ENCODE assay signal across 8 cellular contexts in genomic region chr4:48268956-48269860, GRCh38.
A peak's percentile ranks its signal among the peaks of the same experiment; 100 is the strongest.
DNase-seq lines count a peak whose midpoint lies in the region; ATAC-seq and TF ChIP-seq lines count a peak whose summit lies in the region.

TEC (minus strand) TSS chr4:48269838; CDS start chr4:48228614, 41,224 bp downstream.

- peak; percentile 46 for ATAC-seq in GM19467 (IDR thresholded peaks at IDR 0.05; ENCODE audit: unreplicated experiment)

- peak within 1 kb of the TSS; percentile 100 for H3K4me2 ChIP-seq in SU-DHL-6 (ENCODE audit: low read depth, low read length, poor library complexity, severe bottlenecking)

- H3K9me3 ChIP-seq in SU-DHL-6 (ENCODE audit: insufficient read depth, low read length): no peaks in the 10 kb centered on the region

- H3K4me3 ChIP-seq in SU-DHL-6 (ENCODE audit: insufficient read depth, low read length, poor library complexity, severe bottlenecking) (peak within 1 kb of the TSS; percentile 74), cardiac fibroblast (replicated peaks in 1 of 2; ENCODE audit: low read depth in 2 of 2, low read length in 2 of 2) (peak within 1 kb of the TSS; percentile 59 to 67)

- no peaks in the 10 kb centered on the region for H3K9me2 ChIP-seq in SU-DHL-6 (replicated peaks; ENCODE audit: insufficient read depth, low read length)

- peak within 1 kb of the TSS; percentile 85 for H3K9ac ChIP-seq in SU-DHL-6 (ENCODE audit: low read length)

- peak within 1 kb of the TSS; percentile 94 for H3K27ac ChIP-seq in SU-DHL-6 (ENCODE audit: low read depth, low read length)

- H3K36me3 ChIP-seq in SU-DHL-6 (ENCODE audit: low read length): peaks cover 4% of the 10 kb centered on the region; the same call in 1 of the 2 replicates

- peak within 1 kb of the TSS; percentile 62 for H2AFZ ChIP-seq in SU-DHL-6 (ENCODE audit: low read depth, low read length, severe bottlenecking)

- TF ChIP-seq CTCF in SU-DHL-6 (IDR thresholded peaks at IDR 0.05; ENCODE audit: insufficient read depth, low read length, poor library complexity, severe bottlenecking) (no peak), cardiac fibroblast (IDR thresholded peaks at IDR 0.05; ENCODE audit: low read depth, low read length) (no peak)

- H3K79me2 ChIP-seq in SU-DHL-6 (ENCODE audit: insufficient read depth, low read length): peaks cover 65% of the 10 kb centered on the region

- H3F3A ChIP-seq in SU-DHL-6 (ENCODE audit: insufficient read depth): peaks cover 37% of the 10 kb centered on the region

- peak; percentile 57 for DNase-seq in DMS53 treated with DMSO at 0.1 percent for 48 hours (lab: John Stamatoyannopoulos, UW; ENCODE audit: unreplicated experiment)
- peak; percentile 65 for DNase-seq in HK-2 (ENCODE audit: unreplicated experiment)
- DNase-seq in cardiac fibroblast (ENCODE audit: low read depth in 2 of 2): peak; percentile 6 to 21
- DNase-seq in kidney tubule cell (ENCODE audit: low spot score): peak; percentile 75
- peak; percentile 28 to 39 for DNase-seq in stimulated activated CD4-positive, alpha-beta T cell treated with anti-CD3 and anti-CD28 coated beads, Interleukin-2, amount 100 ng/mL, for 48 hours
- DNase-seq in NCI-H2107 treated with DMSO at 0.1 percent for 48 hours (lab: John Stamatoyannopoulos, UW; ENCODE audit: unreplicated experiment): no peak

- no peaks in the 10 kb centered on the region for H3K27me3 ChIP-seq in SU-DHL-6 (ENCODE audit: low read length)

- H4K20me1 ChIP-seq in SU-DHL-6 (ENCODE audit: low read depth, low read length): peaks cover 13% of the 10 kb centered on the region
